Comparison of ENCODE assay signal across 9 cellular contexts in the genomic region with DNA sequence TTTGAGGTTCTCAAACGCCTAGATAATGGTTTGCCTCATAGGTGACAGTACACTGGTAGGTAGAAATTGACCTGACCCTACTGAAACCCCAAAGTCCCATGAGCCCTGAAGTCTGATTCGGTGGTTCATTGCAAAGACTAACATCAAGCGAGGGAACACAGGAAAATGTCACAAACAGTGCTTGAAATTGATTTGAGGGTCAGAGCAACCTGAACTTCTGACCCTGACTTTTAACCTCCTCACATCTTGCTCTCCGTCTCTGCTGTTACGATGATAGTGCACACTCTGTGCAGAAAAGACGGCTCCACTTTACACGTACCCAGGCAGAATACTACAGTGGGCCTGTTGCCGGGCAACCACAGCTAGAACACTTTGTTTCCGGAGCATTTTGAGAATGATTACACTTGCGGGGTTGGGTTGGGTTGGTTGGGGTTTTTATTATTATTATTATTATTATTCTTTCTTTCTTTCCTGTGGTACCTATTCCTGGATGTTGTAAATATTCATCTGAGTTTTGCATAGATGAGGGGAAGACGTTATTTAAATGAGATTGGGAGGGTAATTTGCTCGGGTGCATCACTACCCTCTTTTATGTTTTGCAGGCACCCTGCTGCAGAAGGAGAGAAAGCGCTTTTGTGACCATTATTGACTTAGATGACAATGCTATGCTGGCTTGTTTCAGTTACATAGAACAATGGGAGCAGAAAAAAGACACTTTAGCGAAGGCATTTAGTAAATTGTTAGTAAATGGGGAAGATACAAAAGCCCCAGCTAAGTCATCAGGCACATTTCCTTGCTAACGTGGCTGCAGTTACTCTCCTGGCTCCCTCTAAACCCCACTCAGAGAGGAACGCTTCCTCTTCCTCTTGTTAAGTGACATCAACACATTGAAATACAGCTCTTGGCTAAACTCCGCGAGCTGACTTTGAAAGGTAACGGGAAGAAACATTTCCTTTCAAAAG.
DNase-seq lines count a peak whose midpoint lies in the region; ATAC-seq and TF ChIP-seq lines count a peak whose summit lies in the region.
"Had no signal": no experiment of that assay in that cellular context is flagged by ENCODE, and none has a peak within 500 bp of the region (broad histone marks: within the 10 kb centered on the region; RNA-seq: fewer than 3 reads in every experiment).

No MANE protein-coding gene starts in this region.

- H3K27ac ChIP-seq in aorta (ENCODE audit: low read depth in 1 of 2, low read length in 2 of 2) (no peak overlapping the region), brain microvascular endothelial cell (no peak overlapping the region)
- H3K27ac ChIP-seq: foreskin keratinocyte had no signal

- no peak for TF ChIP-seq POLR2A in erythroblast (IDR thresholded peaks at IDR 0.05; ENCODE audit: low read length)

- H3K36me3 ChIP-seq in aorta (ENCODE audit: control insufficient read depth in 1 of 2, insufficient read depth in 2 of 2, low read length in 1 of 2) = no peaks in the 10 kb centered on the region
- H3K36me3 ChIP-seq in brain microvascular endothelial cell (replicated peaks) = no peaks in the 10 kb centered on the region

- ATAC-seq in GM21737 (IDR thresholded peaks at IDR 0.05; ENCODE audit: unreplicated experiment) = no peak
- no peak for ATAC-seq in aorta (ENCODE audit: low FRiP score)
- ATAC-seq: foreskin keratinocyte had no signal

- DNase-seq in CD1c-positive myeloid dendritic cell (ENCODE audit: extremely low spot score) (peak; percentile 83), NAMALWA (ENCODE audit: low spot score) (peak; percentile 4), choroid plexus epithelial cell (ENCODE audit: low read depth) (peak; percentile 23), medulla oblongata (ENCODE audit: extremely low spot score) (peak; percentile 66), aorta (no peak), erythroblast (lab: John Stamatoyannopoulos, UW) (no peak), brain microvascular endothelial cell (no peak)

- H3K27me3 ChIP-seq in aorta (ENCODE audit: control insufficient read depth in 1 of 2, insufficient read depth in 2 of 2, low read length in 1 of 2) = no peaks in the 10 kb centered on the region
- H3K27me3 ChIP-seq in brain microvascular endothelial cell (replicated peaks) = no peaks in the 10 kb centered on the region
- H3K27me3 ChIP-seq: foreskin keratinocyte had no signal

- 80 to 83% methylated on average over 19 of the region's 19 CpGs for WGBS in aorta, 2 donors

- H3K4me3 ChIP-seq in choroid plexus epithelial cell (ENCODE audit: low read depth, low read length) = no peak overlapping the region
- H3K4me3 ChIP-seq in aorta (ENCODE audit: low read length in 2 of 2) = no peak overlapping the region
- H3K4me3 ChIP-seq in brain microvascular endothelial cell (ENCODE audit: low read depth, low read length) = no peak overlapping the region

- H3K4me1 ChIP-seq in aorta (ENCODE audit: control insufficient read depth in 1 of 2, insufficient read depth in 2 of 2, low read length in 2 of 2) = no peaks in the 10 kb centered on the region
- H3K4me1 ChIP-seq: foreskin keratinocyte had no signal

- intact Hi-C loops in aorta (cut with DNase I) = no loop called here

- no peaks in the 10 kb centered on the region for H3K9me3 ChIP-seq in aorta (ENCODE audit: control insufficient read depth, low read length)

- in situ Hi-C loops in brain microvascular endothelial cell (cut with HindIII; ENCODE audit: low pct_ligation_motif_present, low sequenced_read_pairs) = no loop called here

- TF ChIP-seq CTCF in choroid plexus epithelial cell (conservative IDR thresholded peaks at IDR 0.05; ENCODE audit: low read depth, low read length) (no peak), brain microvascular endothelial cell (IDR thresholded peaks at IDR 0.05; ENCODE audit: low read depth, low read length, missing control alignments) (no peak)

Comparison
In these comparisons a context has a peak if more than half of its experiments do, and no peak if none do; other contexts are left out.
1. DNase-seq: peak in CD1c-positive myeloid dendritic cell (single experiment), NAMALWA (single experiment), choroid plexus epithelial cell (single experiment) and medulla oblongata (single experiment); none in aorta (0 of 2), erythroblast (0 of 2) and brain microvascular endothelial cell (single experiment).